8 cellular contexts compared by ENCODE assay signal in the genomic region with DNA sequence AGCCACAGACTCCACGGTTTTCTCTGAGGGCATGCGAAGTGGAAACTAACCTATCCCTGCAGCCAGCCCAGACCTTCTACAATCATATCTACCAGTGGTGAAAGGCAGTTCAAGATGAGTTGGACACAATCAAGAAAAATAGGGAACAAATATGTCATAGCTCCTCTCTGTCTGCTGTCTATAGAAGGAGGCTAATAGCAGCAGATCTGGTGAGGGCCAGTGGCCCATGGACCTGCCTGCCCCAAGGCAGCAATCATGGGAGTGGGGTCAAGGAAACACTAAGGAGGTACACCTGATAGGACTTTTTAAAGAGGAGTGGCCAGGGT.
DNase-seq lines count a peak whose midpoint lies in the region; ATAC-seq, FAIRE-seq and TF ChIP-seq lines count a peak whose summit lies in the region.

No MANE protein-coding gene starts in this region.

- FAIRE-seq in GM12878 (lab: Jason Lieb, UNC), result no peak

- peak overlapping the region; percentile 77 for H3K27ac Mint-ChIP-seq in MCF 10A (ENCODE audit: low read depth, unreplicated experiment)

- no peak for ATAC-seq in GM12878
- ATAC-seq in upper lobe of left lung (ENCODE audit: low FRiP score in 2 of 2), result no peak
- ATAC-seq in GM21576 (IDR thresholded peaks at IDR 0.05; ENCODE audit: unreplicated experiment), result no peak
- ATAC-seq in HG02885 (IDR thresholded peaks at IDR 0.05; ENCODE audit: poor library complexity, unreplicated experiment), result no peak

- H3K4me1 Mint-ChIP-seq in MCF 10A (ENCODE audit: insufficient read depth, unreplicated experiment), result peaks cover 51% of the 10 kb centered on the region

- no peaks in the 10 kb centered on the region for H3K9me3 ChIP-seq in breast epithelium
- H3K9me3 ChIP-seq in GM12878 (replicated peaks; ENCODE audit: control insufficient read depth, insufficient read depth, low read length), result no peaks in the 10 kb centered on the region
- H3K9me3 ChIP-seq in muscle layer of duodenum (ENCODE audit: control insufficient read depth in 1 of 2, low read length in 2 of 2), result no peaks in the 10 kb centered on the region
- H3K9me3 ChIP-seq in upper lobe of left lung, result no peaks in the 10 kb centered on the region

- intact Hi-C loops in MCF 10A (cut with micrococcal nuclease), result loop anchor here (2.0 to 5.0 kb wide), 2 partner anchors 224 to 281 kb away; partner anchors contain the start of gene HIF1A
- intact Hi-C loops in breast epithelium (cut with DNase I; ENCODE audit: low total_unique reads), result loop anchor here (1.0 kb wide), 2 partner anchors 39 to 94 kb away; no protein-coding TSS in a partner anchor
- intact Hi-C loops in GM12878 (cut with micrococcal nuclease; ENCODE audit: unreplicated experiment), result no loop called here

- H3K36me3 ChIP-seq in breast epithelium (no peaks in the 10 kb centered on the region), GM12878 (ENCODE audit: control insufficient read depth in 2 of 2, insufficient read depth in 2 of 2, low read length in 1 of 2) (peaks cover 0 to 9% of the 10 kb centered on the region in 2 experiments; a peak in 3 of 4 replicates), muscle layer of duodenum (ENCODE audit: control insufficient read depth in 1 of 2, insufficient read depth in 2 of 2, low read length in 2 of 2) (no peaks in the 10 kb centered on the region), upper lobe of left lung (no peaks in the 10 kb centered on the region)

- H3K36me3 Mint-ChIP-seq in MCF 10A (ENCODE audit: insufficient read depth, unreplicated experiment), result peaks cover 14% of the 10 kb centered on the region

- 88% methylated on average over 2 of the region's 2 CpGs for WGBS in GM12878 (ENCODE audit: insufficient coverage, insufficient replicate concordance, low lambda C conversion rate, missing lambda C conversion rate)
- WGBS in upper lobe of left lung, 2 donors, result 67 to 75% methylated on average over 2 of the region's 2 CpGs

- no peak overlapping the region for H3K9ac ChIP-seq in GM12878 (ENCODE audit: control insufficient read depth, insufficient read depth, low read length)

- DNase-seq in MCF 10A (ENCODE audit: unreplicated experiment), result no peak
- no peak for DNase-seq in breast epithelium (ENCODE audit: low spot score in 2 of 2)
- DNase-seq in GM12878 (ENCODE audit: low read depth, low spot score), result no peak
- no peak for DNase-seq in upper lobe of left lung
- no peak for DNase-seq in NCI-H446 treated with DMSO at 0.1 percent for 48 hours (lab: John Stamatoyannopoulos, UW)

- no peaks in the 10 kb centered on the region for H3K9me3 Mint-ChIP-seq in MCF 10A (ENCODE audit: unreplicated experiment)

- in situ Hi-C loops in GM12878 (cut with MboI), result no loop called here

- no peaks in the 10 kb centered on the region for H4K20me1 ChIP-seq in GM12878 (ENCODE audit: control insufficient read depth, insufficient read depth)

- TF ChIP-seq CTCF in MCF 10A (IDR thresholded peaks at IDR 0.05; ENCODE audit: unreplicated experiment), result no peak
- no peak for TF ChIP-seq CTCF in breast epithelium (IDR thresholded peaks at IDR 0.05)
- TF ChIP-seq CTCF in GM12878 (IDR thresholded peaks at IDR 0.05 in 2 of 3, conservative IDR thresholded peaks at IDR 0.05 in 1 of 3; ENCODE audit: control insufficient read depth in 2 of 3, extremely low read depth in 1 of 3, insufficient read depth in 1 of 3, low read depth in 3 of 3, low read length in 3 of 3), result no peak
- no peak for TF ChIP-seq CTCF in upper lobe of left lung (IDR thresholded peaks at IDR 0.05)

- no peak overlapping the region for H2AFZ ChIP-seq in GM12878 (ENCODE audit: control insufficient read depth, low read depth, low read length)

- H3K27me3 ChIP-seq in breast epithelium (no peaks in the 10 kb centered on the region), GM12878 (replicated peaks in 1 of 2; ENCODE audit: control insufficient read depth in 2 of 2, insufficient read depth in 2 of 2, low read length in 1 of 2) (no peaks in the 10 kb centered on the region), muscle layer of duodenum (ENCODE audit: low read depth, low read length) (no peaks in the 10 kb centered on the region), upper lobe of left lung (no peaks in the 10 kb centered on the region)

- POLR2A ChIA-PET in MCF 10A (lab: Yijun Ruan, JAX) (interaction anchor here (0.6 to 5.1 kb wide), 22 partner anchors 9 to 291 kb away, joined by 3 to 44 read pairs (median 5); partner anchors contain the start of genes HIF1A and SNAPC1), GM12878 (lab: Charles Lee) (interaction anchor here (0.7 to 1.3 kb wide), 3 partner anchors 33 to 292 kb away, joined by 3 read pairs; no protein-coding TSS in a partner anchor)

- H3K79me2 ChIP-seq in GM12878 (ENCODE audit: control insufficient read depth, insufficient read depth, low read length), result peaks cover 9% of the 10 kb centered on the region

- H3K4me3 Mint-ChIP-seq in MCF 10A (ENCODE audit: unreplicated experiment), result peak overlapping the region; percentile 38

- TF ChIP-seq EP300 in GM12878 (IDR thresholded peaks at IDR 0.05; ENCODE audit: borderline replicate concordance in 1 of 2, control insufficient read depth in 1 of 2, low read depth in 2 of 2, low read length in 2 of 2) (no peak), upper lobe of left lung (IDR thresholded peaks at IDR 0.05) (no peak)

- peak overlapping the region in 1 of 3 donors; percentile 15 for H3K4me3 ChIP-seq in breast epithelium
- H3K4me3 ChIP-seq in GM12878, result peak overlapping the region; percentile 57; the same call in 1 of the 2 replicates
- no peak overlapping the region for H3K4me3 ChIP-seq in muscle layer of duodenum (ENCODE audit: low read depth in 1 of 2, low read length in 2 of 2)
- no peak overlapping the region for H3K4me3 ChIP-seq in upper lobe of left lung

- no peaks in the 10 kb centered on the region for H3K27me3 Mint-ChIP-seq in MCF 10A (ENCODE audit: insufficient read depth, unreplicated experiment)

- peaks cover 0 to 6% of the 10 kb centered on the region in 2 donors for H3K4me1 ChIP-seq in breast epithelium
- peaks cover 24% of the 10 kb centered on the region for H3K4me1 ChIP-seq in GM12878 (ENCODE audit: control insufficient read depth, insufficient read depth, low read length)
- H3K4me1 ChIP-seq in muscle layer of duodenum (ENCODE audit: control insufficient read depth in 1 of 2, insufficient read depth in 2 of 2, low read length in 2 of 2), result peaks cover 13 to 21% of the 10 kb centered on the region in 2 donors
- peaks cover 61 to 83% (median 71%) of the 10 kb centered on the region in 4 donors for H3K4me1 ChIP-seq in upper lobe of left lung

- CTCF ChIA-PET in MCF 10A (lab: Yijun Ruan, JAX) (interaction anchor here (0.6 to 2.9 kb wide), 21 partner anchors 10 to 428 kb away, joined by 3 to 15 read pairs (median 4); partner anchors contain the start of genes PRKCH and SNAPC1), GM12878 (lab: Yijun Ruan, JAX) (interaction anchor here (0.7 to 3.5 kb wide), 11 partner anchors 9 to 367 kb away, joined by 3 to 25 read pairs (median 4); no protein-coding TSS in a partner anchor)

- BruUV-seq in MCF 10A (replicated peaks; lab: Mats Ljungman, UMichigan), result no TSS peak
- BruUV-seq in GM12878 (replicated peaks; lab: Mats Ljungman, UMichigan), result no TSS peak

- SMC1A ChIA-PET in GM12878 (lab: Charles Lee; ENCODE audit: uncharacterized antibody, unreplicated experiment), result interaction anchor here (0.6 to 2.8 kb wide), 16 partner anchors 8 to 365 kb away, joined by 3 to 16 read pairs (median 3); no protein-coding TSS in a partner anchor

- no peak for TF ChIP-seq RAD21 in GM12878 (IDR thresholded peaks at IDR 0.05; ENCODE audit: insufficient read depth, low read depth, low read length)

- TF ChIP-seq POLR2A in breast epithelium (IDR thresholded peaks at IDR 0.05) (no peak), GM12878 (IDR thresholded peaks at IDR 0.05; ENCODE audit: low read depth, low read length) (no peak), upper lobe of left lung (IDR thresholded peaks at IDR 0.05) (no peak)

- RAD21 ChIA-PET in GM12878 (lab: Charles Lee; ENCODE audit: unreplicated experiment), result interaction anchor here (1.1 to 3.9 kb wide), 3 partner anchors 175 to 367 kb away, joined by 4 to 17 read pairs (median 4); no protein-coding TSS in a partner anchor

- peak overlapping the region; percentile 82 for H3K4me2 ChIP-seq in GM12878 (ENCODE audit: control insufficient read depth, insufficient read depth)

- H3K27ac ChIP-seq in breast epithelium, result peak overlapping the region in 1 of 2 donors; percentile 50
- no peak overlapping the region for H3K27ac ChIP-seq in GM12878 (ENCODE audit: control insufficient read depth, insufficient read depth)
- peak overlapping the region; percentile 25 for H3K27ac ChIP-seq in muscle layer of duodenum (ENCODE audit: low read length)
- peak overlapping the region; percentile 64 to 90 (median 82) for H3K27ac ChIP-seq in upper lobe of left lung

TF ChIP-seq in GM12878, 131 proteins besides CTCF, POLR2A, EP300 and RAD21:
- TF ChIP-seq NR2C2 (IDR thresholded peaks at IDR 0.05; ENCODE audit: borderline replicate concordance, control insufficient read depth, insufficient read length, low read depth) (no peak), SUZ12 (IDR thresholded peaks at IDR 0.05; ENCODE audit: unreplicated experiment) (no peak)
